ENCODE assay signal across 12 cellular contexts in genomic region chr2:16652296-16653082, GRCh38. TPM values are rescaled to one million over a fixed set of nuclear protein-coding genes. Genes with fewer than 3 reads are reported as not detected.
DNase-seq lines count a peak whose midpoint lies in the region; ATAC-seq and FAIRE-seq lines count a peak whose summit lies in the region.
"Had no signal": no experiment of that assay in that cellular context is flagged by ENCODE, and none has a peak within 500 bp of the region (broad histone marks: within the 10 kb centered on the region; RNA-seq: fewer than 3 reads in every experiment).

No MANE protein-coding gene starts in this region.

- peak overlapping the region; percentile 87 for H4K8ac ChIP-seq in mesenchymal stem cell (ENCODE audit: low read length)

- H3K27me3 Mint-ChIP-seq in effector memory CD8-positive, alpha-beta T cell = no peaks in the 10 kb centered on the region

- peaks cover 2% of the 10 kb centered on the region for H3K79me1 ChIP-seq in mesenchymal stem cell (replicated peaks; ENCODE audit: low read length, poor library complexity, severe bottlenecking)

- 3% methylated on average over 6 of the region's 8 CpGs for WGBS in mesenchymal stem cell

- peak overlapping the region; percentile 86 for H2BK120ac ChIP-seq in mesenchymal stem cell (ENCODE audit: low read depth, low read length)

- no peak overlapping the region for H2AFZ ChIP-seq in mesenchymal stem cell (ENCODE audit: low read depth, low read length)

- no peaks in the 10 kb centered on the region for H3K9me3 Mint-ChIP-seq in effector memory CD8-positive, alpha-beta T cell
- H3K9me3 Mint-ChIP-seq: stimulated activated effector memory CD8-positive, alpha-beta T cell treated with anti-CD3 and anti-CD28 coated beads, Interleukin-12 subunit alpha, Interleukin-12 subunit beta, amount 100 ng/mL, for 72 hours had no signal

- FAIRE-seq in RCC 7860 (lab: Jason Lieb, UNC) = no peak
- FAIRE-seq: frontal cortex had no signal

- H3K9ac ChIP-seq in duodenal mucosa (ENCODE audit: low read depth in 1 of 2, low read length in 2 of 2) (peak overlapping the region; percentile 10 to 22), mesenchymal stem cell (ENCODE audit: low read length) (peak overlapping the region; percentile 61)

- H3K4me3 Mint-ChIP-seq in effector memory CD8-positive, alpha-beta T cell = no peak overlapping the region
- H3K4me3 Mint-ChIP-seq: stimulated activated effector memory CD8-positive, alpha-beta T cell treated with anti-CD3 and anti-CD28 coated beads, Interleukin-12 subunit alpha, Interleukin-12 subunit beta, amount 100 ng/mL, for 72 hours had no signal

- DNase-seq in NCI-H526 treated with DMSO at 0.1 percent for 48 hours (lab: John Stamatoyannopoulos, UW) = peak; percentile 27
- DNase-seq in mesenchymal stem cell = peak; percentile 91
- DNase-seq in substantia nigra (lab: John Stamatoyannopoulos, UW) = peak in 11 of 49 donors; percentile 25 to 64 (median 33)
- DNase-seq in RCC 7860 (ENCODE audit: low spot score) = no peak
- no peak for DNase-seq in iPS-NIHi11 (ENCODE audit: low spot score)
- no peak for DNase-seq in effector memory CD8-positive, alpha-beta T cell
- no peak for DNase-seq in NCI-H774 (lab: John Stamatoyannopoulos, UW)
- DNase-seq: activated effector memory CD4-positive, alpha-beta T cell treated with anti-CD3 and anti-CD28 coated beads, Interleukin-2, amount 50 U/mL, for 16 hours; DMS53 had no signal

- H3K4me2 ChIP-seq in mesenchymal stem cell (ENCODE audit: low read length, poor library complexity, severe bottlenecking) = peak overlapping the region; percentile 45

- peak overlapping the region; percentile 75 for H2AK5ac ChIP-seq in mesenchymal stem cell (ENCODE audit: low read length, severe bottlenecking)

- H4K91ac ChIP-seq in mesenchymal stem cell (ENCODE audit: low read length) = peak overlapping the region; percentile 92

- H3K36me3 ChIP-seq in duodenal mucosa (ENCODE audit: control insufficient read depth in 1 of 2, insufficient read depth in 2 of 2, low read length in 2 of 2) (no peaks in the 10 kb centered on the region), mesenchymal stem cell (ENCODE audit: control insufficient read depth in 1 of 2, insufficient read depth in 2 of 2, low read depth in 1 of 2, low read length in 2 of 2) (no peaks in the 10 kb centered on the region)

- H3K27ac ChIP-seq in duodenal mucosa (ENCODE audit: low read depth, low read length) (no peak overlapping the region), mesenchymal stem cell (ENCODE audit: low read length, poor library complexity, severe bottlenecking) (peak overlapping the region; percentile 96), substantia nigra (ENCODE audit: low read depth, low read length, poor library complexity, severe bottlenecking) (peak overlapping the region; percentile 56)

- H3K18ac ChIP-seq in mesenchymal stem cell (ENCODE audit: low read depth in 1 of 2, low read length in 2 of 2) = peak overlapping the region; percentile 89 to 97

- no peak overlapping the region for H3K23ac ChIP-seq in mesenchymal stem cell (ENCODE audit: low read length in 2 of 2)

- H3K27ac Mint-ChIP-seq in effector memory CD8-positive, alpha-beta T cell = peak overlapping the region in 1 of 2 donors; percentile 15
- H3K27ac Mint-ChIP-seq: stimulated activated effector memory CD8-positive, alpha-beta T cell treated with anti-CD3 and anti-CD28 coated beads, Interleukin-12 subunit alpha, Interleukin-12 subunit beta, amount 100 ng/mL, for 72 hours had no signal

- no peak for ATAC-seq in effector memory CD8-positive, alpha-beta T cell (replicated peaks)
- ATAC-seq: stimulated activated effector memory CD8-positive, alpha-beta T cell treated with anti-CD3 and anti-CD28 coated beads, Interleukin-12 subunit alpha, Interleukin-12 subunit beta, amount 100 ng/mL, for 72 hours had no signal

- H2BK15ac ChIP-seq in mesenchymal stem cell (ENCODE audit: low read depth, poor library complexity, severe bottlenecking) = peak overlapping the region; percentile 39

- peak overlapping the region; percentile 91 for H2BK5ac ChIP-seq in mesenchymal stem cell (ENCODE audit: low read depth, low read length, poor library complexity, severe bottlenecking)

- peaks cover 5% of the 10 kb centered on the region for H3K36me3 Mint-ChIP-seq in effector memory CD8-positive, alpha-beta T cell (ENCODE audit: insufficient read depth)
- H3K36me3 Mint-ChIP-seq: stimulated activated effector memory CD8-positive, alpha-beta T cell treated with anti-CD3 and anti-CD28 coated beads, Interleukin-12 subunit alpha, Interleukin-12 subunit beta, amount 100 ng/mL, for 72 hours had no signal

- no peaks in the 10 kb centered on the region for H3K27me3 ChIP-seq in duodenal mucosa (ENCODE audit: control insufficient read depth in 1 of 2, insufficient read depth in 2 of 2, low read length in 2 of 2)
- H3K27me3 ChIP-seq in mesenchymal stem cell (ENCODE audit: control insufficient read depth in 1 of 2, insufficient read depth in 1 of 2, low read length in 2 of 2) = no peaks in the 10 kb centered on the region

- H3K14ac ChIP-seq in mesenchymal stem cell (ENCODE audit: low read length in 2 of 2) = no peak overlapping the region

- peak overlapping the region; percentile 82 to 90 for H3K4ac ChIP-seq in mesenchymal stem cell (ENCODE audit: low read depth in 1 of 2, low read length in 2 of 2)

- peaks cover 71 to 72% of the 10 kb centered on the region in 2 donors for H3K4me1 ChIP-seq in duodenal mucosa (ENCODE audit: control insufficient read depth in 1 of 2, insufficient read depth in 2 of 2, low read length in 2 of 2)
- peaks cover 39% of the 10 kb centered on the region for H3K4me1 ChIP-seq in mesenchymal stem cell (ENCODE audit: control insufficient read depth, insufficient read depth, low read depth, low read length)

- H3K4me3 ChIP-seq in duodenal mucosa (ENCODE audit: low read depth in 1 of 2, low read length in 2 of 2) (no peak overlapping the region), mesenchymal stem cell (ENCODE audit: insufficient read depth in 1 of 2, low read depth in 1 of 2, low read length in 2 of 2) (no peak overlapping the region)

- peaks cover 26 to 37% of the 10 kb centered on the region in 2 donors for H3K4me1 Mint-ChIP-seq in effector memory CD8-positive, alpha-beta T cell (ENCODE audit: low read depth in 2 of 2)

- H3K9me3 ChIP-seq in duodenal mucosa (ENCODE audit: control insufficient read depth in 1 of 2, low read length in 2 of 2) (no peaks in the 10 kb centered on the region), mesenchymal stem cell (ENCODE audit: control insufficient read depth, low read length) (no peaks in the 10 kb centered on the region)

- peak overlapping the region; percentile 88 for H2BK12ac ChIP-seq in mesenchymal stem cell (ENCODE audit: low read length in 2 of 2)

RNA-seq across cellular contexts. Expression of gene CYRIA, which starts 13.1 kb away (rescaled TPM):
- 12.5 TPM for polyA plus RNA-seq in mesenchymal stem cell (2013, experiment 1 of 2)
- 14.3 TPM for polyA plus RNA-seq in mesenchymal stem cell (2013, experiment 2 of 2)

Comparison
In these comparisons a context has a peak if more than half of its experiments do, and no peak if none do; other contexts are left out.
1. DNase-seq: peak in NCI-H526 treated with DMSO at 0.1 percent for 48 hours (single experiment) and mesenchymal stem cell (single experiment); none in RCC 7860 (single experiment), iPS-NIHi11 (single experiment), effector memory CD8-positive, alpha-beta T cell (0 of 3) and NCI-H774 (single experiment).